In genomic region chr20:47286681-47287080, GRCh38 we compare ENCODE assay signal across 26 cellular contexts.
"Had no signal": no experiment of that assay in that cellular context is flagged by ENCODE, and none has a peak within 500 bp of the region (broad histone marks: within the 10 kb centered on the region; RNA-seq: fewer than 3 reads in every experiment).

No MANE protein-coding gene starts in this region.

- H3K36me3 ChIP-seq: ovary had no signal

- H3K4me3 Mint-ChIP-seq: mesothelial cell of epicardium; T-helper 2 cell treated with Interferon-gamma antibody and Interleukin-4, amounts not matched to agents 5 μg/mL and 100 μg/mL, for 36 hours had no signal

- H3K9me3 ChIP-seq: body of pancreas, gastrocnemius medialis, left ventricle myocardium inferior, ovary, suprapubic skin, tibial artery, upper lobe of right lung had no signal

- H3K4me2 ChIP-seq: hepatocyte, smooth muscle cell had no signal

- H3K4me1 ChIP-seq: body of pancreas, gastrocnemius medialis, left ventricle myocardium inferior, suprapubic skin, tibial artery, upper lobe of right lung had no signal

- H3K27me3 Mint-ChIP-seq: naive B cell, progenitor cell of endocrine pancreas had no signal

- H2AFZ ChIP-seq: hepatocyte had no signal

- H3K27me3 ChIP-seq: body of pancreas, dorsolateral prefrontal cortex, gastrocnemius medialis, hepatocyte, ovary, suprapubic skin, tibial artery, upper lobe of right lung had no signal

- DNase-seq: activated CD4-positive, alpha-beta T cell treated with anti-CD3 and anti-CD28 coated beads for 48 hours; activated CD4-positive, alpha-beta T cell treated with anti-CD3 and anti-CD28 coated beads, Interleukin-2, amount 50 U/mL, for 48 hours; activated CD8-positive, alpha-beta memory T cell treated with anti-CD3 and anti-CD28 coated beads for 24 hours; activated gamma-delta T cell; activated naive CD4-positive, alpha-beta T cell treated with anti-CD3 and anti-CD28 coated beads, Interleukin-2, amount 50 U/mL, for 16 hours; body of pancreas; dorsolateral prefrontal cortex; effector memory CD4-positive, alpha-beta T cell; erythroblast; gastrocnemius medialis; islet precursor cell; left ventricle myocardium inferior; naive B cell; ovary; retina; stimulated activated naive CD4-positive, alpha-beta T cell; T-helper 1 cell; tibial artery; upper lobe of right lung had no signal

- H3K27ac Mint-ChIP-seq: mesothelial cell of epicardium; T-helper 2 cell treated with Interferon-gamma antibody and Interleukin-4, amounts not matched to agents 5 μg/mL and 100 μg/mL, for 36 hours had no signal

- ATAC-seq: body of pancreas, gastrocnemius medialis, upper lobe of right lung had no signal

- H3K4me3 ChIP-seq: body of pancreas, coronary artery, dorsolateral prefrontal cortex, gastrocnemius medialis, hepatocyte, left ventricle myocardium inferior, ovary, smooth muscle cell, suprapubic skin, tibial artery, upper lobe of right lung had no signal

- H3K9me3 Mint-ChIP-seq: mesothelial cell of epicardium; naive B cell; T-helper 2 cell treated with Interferon-gamma antibody and Interleukin-4, amounts not matched to agents 5 μg/mL and 100 μg/mL, for 36 hours had no signal

- H3K4me1 Mint-ChIP-seq: naive B cell had no signal

- H3K27ac ChIP-seq: body of pancreas, coronary artery, hepatocyte, left ventricle myocardium inferior, ovary, suprapubic skin, tibial artery, upper lobe of right lung had no signal
